Comparison of ENCODE assay signal across 8 cellular contexts in the genomic region with DNA sequence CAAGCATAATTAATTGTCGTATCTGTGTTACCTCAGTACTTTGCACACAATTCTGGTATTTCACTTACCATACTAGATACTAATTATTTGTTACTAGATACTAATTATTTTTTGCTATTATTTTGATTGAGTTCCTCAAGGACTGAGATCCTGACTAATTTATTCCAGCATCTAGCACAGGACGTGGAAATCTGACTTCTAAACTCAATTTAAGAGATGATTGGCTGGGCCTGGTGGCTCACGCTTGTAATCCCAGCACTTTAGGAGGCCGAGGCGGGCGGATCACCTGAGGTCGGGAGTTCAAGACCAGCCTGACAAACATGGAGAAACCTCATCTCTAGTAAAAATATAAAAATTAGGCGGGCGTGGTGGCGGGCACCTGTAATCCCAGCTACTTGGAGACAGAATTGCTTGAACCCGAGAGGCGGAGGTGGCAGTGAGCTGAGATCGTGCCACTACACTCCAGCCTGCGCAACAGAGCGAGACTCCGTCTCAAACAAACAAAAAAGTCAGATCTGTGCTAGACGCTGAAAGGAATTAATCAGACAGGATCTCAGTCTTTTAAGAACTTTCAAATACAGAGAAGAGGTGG. TPM values are rescaled to one million over a fixed set of nuclear protein-coding genes. Genes with fewer than 3 reads are reported as not detected.
DNase-seq lines count a peak whose midpoint lies in the region; ATAC-seq and TF ChIP-seq lines count a peak whose summit lies in the region.

No MANE protein-coding gene starts in this region.

- DNase-seq in NT2/D1 (ENCODE audit: low read depth, low spot score), result no peak
- no peak for DNase-seq in dorsolateral prefrontal cortex
- no peak for DNase-seq in neural crest cell (ENCODE audit: low read depth, low spot score)
- no peak for DNase-seq in NCI-H187 treated with DMSO at 0.1 percent for 48 hours (lab: John Stamatoyannopoulos, UW)
- DNase-seq in NK-92 (lab: John Stamatoyannopoulos, UW; ENCODE audit: unreplicated experiment), result no peak
- DNase-seq in NCI-H146 (lab: John Stamatoyannopoulos, UW), result no peak

- H3K27ac ChIP-seq in C4-2B (peak overlapping the region; percentile 85), dorsolateral prefrontal cortex (peak overlapping the region; percentile 83 to 99 (median 94))

- no peak for ATAC-seq in HG03520 (IDR thresholded peaks at IDR 0.05; ENCODE audit: unreplicated experiment)

- peaks cover 24% of the 10 kb centered on the region for H3K4me1 Mint-ChIP-seq in neural crest cell

- H3K4me3 ChIP-seq in NT2/D1 (ENCODE audit: insufficient read length, low read depth) (peak overlapping the region; percentile 74), dorsolateral prefrontal cortex (peak overlapping the region; percentile 54 to 88 (median 75))

- H3K27me3 ChIP-seq in NT2/D1 (ENCODE audit: insufficient read depth, insufficient read length) (no peaks in the 10 kb centered on the region), dorsolateral prefrontal cortex (no peaks in the 10 kb centered on the region)

- peak overlapping the region; percentile 70 for H3K9ac ChIP-seq in NT2/D1 (ENCODE audit: insufficient read length, low read depth)

- no peaks in the 10 kb centered on the region for H3K36me3 ChIP-seq in NT2/D1 (ENCODE audit: insufficient read depth, insufficient read length, low read length)

- H3K9me3 Mint-ChIP-seq in neural crest cell, result no peaks in the 10 kb centered on the region

- H3K27ac Mint-ChIP-seq in neural crest cell (ENCODE audit: unreplicated experiment), result peak overlapping the region; percentile 100

- no peaks in the 10 kb centered on the region for H3K4me1 ChIP-seq in NT2/D1 (ENCODE audit: insufficient read depth, insufficient read length)

- H3K4me3 Mint-ChIP-seq in neural crest cell, result peak overlapping the region; percentile 99

- no peaks in the 10 kb centered on the region for H3K27me3 Mint-ChIP-seq in neural crest cell (ENCODE audit: low read depth)

- no peaks in the 10 kb centered on the region for H3K36me3 Mint-ChIP-seq in neural crest cell (ENCODE audit: low read depth)

- intact Hi-C loops in dorsolateral prefrontal cortex (cut with DNase I), result loop anchor here (1.0 to 5.0 kb wide), 4 partner anchors 8 to 385 kb away; partner anchors contain the start of genes COA4 (in 2 of the 2), PAAF1 (in 2 of the 2), C2CD3 (in 1 of the 2) and PPME1 (in 1 of the 2)

- TF ChIP-seq CTCF in C4-2B (conservative IDR thresholded peaks at IDR 0.05) (no peak), dorsolateral prefrontal cortex (IDR thresholded peaks at IDR 0.05 in 54 of 56, conservative IDR thresholded peaks at IDR 0.05 in 2 of 56; ENCODE audit: low read depth in 1 of 56, partially characterized antibody in 56 of 56) (no peak), neural crest cell (conservative IDR thresholded peaks at IDR 0.05) (no peak)

- H3K9me3 ChIP-seq in NT2/D1 (ENCODE audit: insufficient read depth, low read length), result no peaks in the 10 kb centered on the region

RNA-seq across cellular contexts. Expression of gene MRPL48, which starts 0.5 kb away (rescaled TPM):
- 10 to 100 TPM; 24.2 to 72.9 (median 43.4) TPM for total RNA-seq in dorsolateral prefrontal cortex
- 51.4 and 53.5 TPM in 2 replicates for total RNA-seq in neural crest cell

RNA-seq across cellular contexts. Expression of gene RAB6A, which starts 26.3 kb away (rescaled TPM):
- total RNA-seq in dorsolateral prefrontal cortex (100 to 1,000 TPM; 200 to 371 (median 290) TPM), neural crest cell (75.0 and 85.9 TPM in 2 replicates)
